Comparison of ENCODE assay signal across 24 cellular contexts in the genomic region with DNA sequence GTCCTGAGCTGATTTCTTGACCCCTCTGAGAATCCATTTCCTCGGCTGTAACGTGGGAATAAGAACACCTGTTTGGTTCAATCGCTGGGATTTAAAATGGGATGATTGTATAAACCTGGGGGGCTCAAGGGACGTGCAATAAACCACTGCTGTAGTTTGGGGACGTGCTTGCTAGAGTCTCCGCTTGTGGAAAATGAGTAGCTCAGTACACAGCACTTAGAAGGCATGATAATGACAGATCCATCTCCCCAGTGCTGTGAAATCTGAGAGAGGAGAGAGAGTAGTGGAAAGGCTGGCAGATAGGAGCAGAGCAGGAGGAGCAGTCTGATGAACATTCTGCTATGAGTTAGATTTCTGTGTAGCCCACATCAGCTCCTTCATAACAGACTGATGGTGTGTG.
"Had no signal": no experiment of that assay in that cellular context is flagged by ENCODE, and none has a peak within 500 bp of the region (broad histone marks: within the 10 kb centered on the region; RNA-seq: fewer than 3 reads in every experiment).

No MANE protein-coding gene starts in this region.

- H3K36me3 Mint-ChIP-seq: naive B cell had no signal

- DNase-seq: cortex of kidney; dorsolateral prefrontal cortex; effector CD8-positive, alpha-beta T cell; foreskin melanocyte; head of caudate nucleus; kidney; left cardiac atrium; left ventricle myocardium superior; mesenchymal stem cell; midbrain; naive B cell; nephron progenitor cell; nucleus accumbens; ovary; sigmoid colon; small intestine; stimulated activated CD4-positive, alpha-beta T cell treated with anti-CD3 and anti-CD28 coated beads, Interleukin-12 subunit alpha, Interleukin-12 subunit beta, amount 100 ng/mL, for 4 hours; stimulated activated naive CD4-positive, alpha-beta T cell; stomach; substantia nigra; trophoblast cell had no signal

- ATAC-seq: left ventricle myocardium superior had no signal

- H3K27me3 ChIP-seq: ovary, right atrium auricular region had no signal

- FAIRE-seq: kidney, small intestine had no signal

- H3K4me3 Mint-ChIP-seq: naive B cell, nephron progenitor cell had no signal

- H3K27ac ChIP-seq: dorsolateral prefrontal cortex, hepatocyte, ovary, right atrium auricular region, sigmoid colon, stomach had no signal

- H3K4me1 Mint-ChIP-seq: naive B cell had no signal

- H3K9me3 ChIP-seq: ovary, right atrium auricular region, sigmoid colon, stomach had no signal

- H3K27ac Mint-ChIP-seq: naive B cell, nephron progenitor cell had no signal

- H3K4me3 ChIP-seq: dorsolateral prefrontal cortex, hepatocyte, lung, ovary, right atrium auricular region, sigmoid colon, stomach had no signal

- H3K36me3 ChIP-seq: ovary, right atrium auricular region, sigmoid colon, stomach had no signal

- H3K9me3 Mint-ChIP-seq: naive B cell, nephron progenitor cell had no signal

- H3K4me1 ChIP-seq: right atrium auricular region, sigmoid colon, stomach had no signal
